Comparison of ENCODE assay signal across 1 cellular context in the genomic region with DNA sequence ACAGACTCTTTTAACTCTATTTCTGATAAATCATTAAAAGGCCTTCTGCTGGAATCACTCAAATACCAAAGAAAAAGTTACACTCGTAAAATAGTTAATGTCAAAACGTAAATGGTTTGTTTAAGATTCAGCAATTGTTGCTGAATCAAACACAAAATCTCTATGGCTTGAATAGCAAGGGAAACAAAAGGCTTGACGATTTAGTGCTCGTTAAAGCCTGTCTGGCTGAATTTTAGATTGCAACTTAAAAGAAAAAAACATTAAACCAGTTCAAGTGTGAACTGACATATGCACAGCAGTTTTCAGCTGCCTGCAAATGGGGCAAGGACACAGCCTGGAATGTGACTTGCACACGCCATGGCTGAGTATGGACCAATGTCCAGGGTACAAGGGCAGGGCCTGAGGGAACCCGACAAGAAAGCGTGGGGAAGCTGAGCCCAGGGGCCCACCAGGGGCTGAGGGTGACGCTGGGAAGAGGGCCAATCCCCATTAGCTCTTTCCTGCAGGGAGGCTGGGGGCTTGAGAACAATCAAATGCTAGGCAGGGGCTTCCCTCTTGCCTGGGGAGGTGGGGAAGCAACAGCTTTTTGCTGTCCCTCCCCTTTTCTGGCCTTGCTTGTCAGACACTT.
TF ChIP-seq lines count a peak whose summit lies in the region.

No MANE protein-coding gene starts in this region.

TF ChIP-seq in HepG2, 621 proteins besides CTCF, POLR2A, EP300 and RAD21 (continues in another document):
- TF ChIP-seq ZNF12 (CRISPR knock-in tag; IDR thresholded peaks at IDR 0.05) (0 out of 2 replicates have a peak, but pooled peaks have one; percentile 27), ZNF570 (CRISPR knock-in tag; IDR thresholded peaks at IDR 0.05; ENCODE audit: borderline replicate concordance) (no peak), NFYB (CRISPR knock-in tag; IDR thresholded peaks at IDR 0.05) (no peak), U2AF2 (IDR thresholded peaks at IDR 0.05; ENCODE audit: low read depth, low read length) (no peak), ZNF687 (CRISPR knock-in tag; IDR thresholded peaks at IDR 0.05) (peak; percentile 78), PRMT3 (CRISPR knock-in tag; IDR thresholded peaks at IDR 0.05; ENCODE audit: borderline replicate concordance, low read depth) (no peak), ZNF30 (CRISPR knock-in tag; IDR thresholded peaks at IDR 0.05) (no peak), TAF1 (CRISPR knock-in tag; IDR thresholded peaks at IDR 0.05) (no peak), ZKSCAN5 (CRISPR knock-in tag; IDR thresholded peaks at IDR 0.05) (no peak), FOXO1 (CRISPR knock-in tag; IDR thresholded peaks at IDR 0.05) (peak; percentile 54), SNAPC2 (CRISPR knock-in tag; IDR thresholded peaks at IDR 0.05) (no peak), CHD4 (IDR thresholded peaks at IDR 0.05; ENCODE audit: borderline replicate concordance, low read length) (peak; percentile 26; the same call in 1 of the 2 replicates), FOSL2 (CRISPR knock-in tag; IDR thresholded peaks at IDR 0.05) (0 out of 2 replicates have a peak, but pooled peaks have one; percentile 25), PATZ1 (CRISPR knock-in tag; IDR thresholded peaks at IDR 0.05) (0 out of 2 replicates have a peak, but pooled peaks have one; percentile 40), TEF (CRISPR knock-in tag; IDR thresholded peaks at IDR 0.05) (no peak), ZSCAN5A (CRISPR knock-in tag; IDR thresholded peaks at IDR 0.05; ENCODE audit: borderline replicate concordance) (no peak), SATB2 (CRISPR knock-in tag; IDR thresholded peaks at IDR 0.05) (no peak), KLF11 (CRISPR knock-in tag; IDR thresholded peaks at IDR 0.05) (no peak), MYC (CRISPR knock-in tag; IDR thresholded peaks at IDR 0.05; ENCODE audit: borderline replicate concordance) (peak; percentile 57; the same call in 1 of the 2 replicates), MTF2 (CRISPR knock-in tag; IDR thresholded peaks at IDR 0.05; ENCODE audit: borderline replicate concordance) (no peak), TBX2 (CRISPR knock-in tag; IDR thresholded peaks at IDR 0.05; ENCODE audit: borderline replicate concordance) (peak; percentile 25; the same call in 1 of the 2 replicates), RARA (CRISPR knock-in tag; IDR thresholded peaks at IDR 0.05) (peak; percentile 56), AKAP8 (CRISPR knock-in tag; IDR thresholded peaks at IDR 0.05) (no peak), ZSCAN9 (CRISPR knock-in tag; IDR thresholded peaks at IDR 0.05; ENCODE audit: borderline replicate concordance) (no peak), ZNF652 (CRISPR knock-in tag; IDR thresholded peaks at IDR 0.05; ENCODE audit: borderline replicate concordance, low read depth) (no peak), ARNT (IDR thresholded peaks at IDR 0.05) (no peak), ZNF326 (CRISPR knock-in tag; IDR thresholded peaks at IDR 0.05; ENCODE audit: borderline replicate concordance) (no peak), ZNF879 (CRISPR knock-in tag; IDR thresholded peaks at IDR 0.05) (0 out of 2 replicates have a peak, but pooled peaks have one; percentile 35), ZNF792 (CRISPR knock-in tag; IDR thresholded peaks at IDR 0.05) (no peak), SALL1 (CRISPR knock-in tag; IDR thresholded peaks at IDR 0.05) (peak; percentile 72), ZNF790 (CRISPR knock-in tag; IDR thresholded peaks at IDR 0.05; ENCODE audit: borderline replicate concordance) (no peak), ZEB1 (IDR thresholded peaks at IDR 0.05; ENCODE audit: insufficient replicate concordance, low read depth) (no peak), KDM2A (CRISPR knock-in tag; IDR thresholded peaks at IDR 0.05; ENCODE audit: borderline replicate concordance, low read depth) (0 out of 2 replicates have a peak, but pooled peaks have one; percentile 23), CEBPB (IDR thresholded peaks at IDR 0.05; ENCODE audit: borderline replicate concordance, low read depth, low read length) (no peak; the same call in 1 of the 2 replicates), HNF4G (IDR thresholded peaks at IDR 0.05; ENCODE audit: borderline replicate concordance, low read depth, low read length) (peak; percentile 89), HNF4G (CRISPR knock-in tag; IDR thresholded peaks at IDR 0.05; ENCODE audit: borderline replicate concordance, low read depth) (no peak; the same call in 1 of the 2 replicates), ZNF574 (CRISPR knock-in tag; IDR thresholded peaks at IDR 0.05) (peak; percentile 33; the same call in 1 of the 2 replicates), ZNF446 (CRISPR knock-in tag; IDR thresholded peaks at IDR 0.05) (no peak), HOXA3 (CRISPR knock-in tag; IDR thresholded peaks at IDR 0.05) (peak; percentile 75)
- TF ChIP-seq, protein P1, sequence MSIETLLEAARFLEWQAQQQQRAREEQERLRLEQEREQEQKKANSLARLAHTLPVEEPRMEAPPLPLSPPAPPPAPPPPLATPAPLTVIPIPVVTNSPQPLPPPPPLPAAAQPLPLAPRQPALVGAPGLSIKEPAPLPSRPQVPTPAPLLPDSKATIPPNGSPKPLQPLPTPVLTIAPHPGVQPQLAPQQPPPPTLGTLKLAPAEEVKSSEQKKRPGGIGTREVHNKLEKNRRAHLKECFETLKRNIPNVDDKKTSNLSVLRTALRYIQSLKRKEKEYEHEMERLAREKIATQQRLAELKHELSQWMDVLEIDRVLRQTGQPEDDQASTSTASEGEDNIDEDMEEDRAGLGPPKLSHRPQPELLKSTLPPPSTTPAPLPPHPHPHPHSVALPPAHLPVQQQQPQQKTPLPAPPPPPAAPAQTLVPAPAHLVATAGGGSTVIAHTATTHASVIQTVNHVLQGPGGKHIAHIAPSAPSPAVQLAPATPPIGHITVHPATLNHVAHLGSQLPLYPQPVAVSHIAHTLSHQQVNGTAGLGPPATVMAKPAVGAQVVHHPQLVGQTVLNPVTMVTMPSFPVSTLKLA (IDR thresholded peaks at IDR 0.05) = no peak
- TF ChIP-seq, protein P2, sequence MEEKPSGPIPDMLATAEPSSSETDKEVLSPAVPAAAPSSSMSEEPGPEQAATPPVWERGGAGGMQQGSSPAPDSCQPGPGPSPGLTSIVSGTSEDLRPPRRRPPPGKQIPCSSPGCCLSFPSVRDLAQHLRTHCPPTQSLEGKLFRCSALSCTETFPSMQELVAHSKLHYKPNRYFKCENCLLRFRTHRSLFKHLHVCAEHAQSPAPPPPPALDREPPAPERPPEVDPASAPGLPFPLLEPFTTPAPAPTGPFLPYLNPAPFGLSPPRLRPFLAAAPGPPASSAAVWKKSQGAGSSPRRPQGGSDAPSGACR (CRISPR knock-in tag; IDR thresholded peaks at IDR 0.05) = no peak
- TF ChIP-seq, protein P3, sequence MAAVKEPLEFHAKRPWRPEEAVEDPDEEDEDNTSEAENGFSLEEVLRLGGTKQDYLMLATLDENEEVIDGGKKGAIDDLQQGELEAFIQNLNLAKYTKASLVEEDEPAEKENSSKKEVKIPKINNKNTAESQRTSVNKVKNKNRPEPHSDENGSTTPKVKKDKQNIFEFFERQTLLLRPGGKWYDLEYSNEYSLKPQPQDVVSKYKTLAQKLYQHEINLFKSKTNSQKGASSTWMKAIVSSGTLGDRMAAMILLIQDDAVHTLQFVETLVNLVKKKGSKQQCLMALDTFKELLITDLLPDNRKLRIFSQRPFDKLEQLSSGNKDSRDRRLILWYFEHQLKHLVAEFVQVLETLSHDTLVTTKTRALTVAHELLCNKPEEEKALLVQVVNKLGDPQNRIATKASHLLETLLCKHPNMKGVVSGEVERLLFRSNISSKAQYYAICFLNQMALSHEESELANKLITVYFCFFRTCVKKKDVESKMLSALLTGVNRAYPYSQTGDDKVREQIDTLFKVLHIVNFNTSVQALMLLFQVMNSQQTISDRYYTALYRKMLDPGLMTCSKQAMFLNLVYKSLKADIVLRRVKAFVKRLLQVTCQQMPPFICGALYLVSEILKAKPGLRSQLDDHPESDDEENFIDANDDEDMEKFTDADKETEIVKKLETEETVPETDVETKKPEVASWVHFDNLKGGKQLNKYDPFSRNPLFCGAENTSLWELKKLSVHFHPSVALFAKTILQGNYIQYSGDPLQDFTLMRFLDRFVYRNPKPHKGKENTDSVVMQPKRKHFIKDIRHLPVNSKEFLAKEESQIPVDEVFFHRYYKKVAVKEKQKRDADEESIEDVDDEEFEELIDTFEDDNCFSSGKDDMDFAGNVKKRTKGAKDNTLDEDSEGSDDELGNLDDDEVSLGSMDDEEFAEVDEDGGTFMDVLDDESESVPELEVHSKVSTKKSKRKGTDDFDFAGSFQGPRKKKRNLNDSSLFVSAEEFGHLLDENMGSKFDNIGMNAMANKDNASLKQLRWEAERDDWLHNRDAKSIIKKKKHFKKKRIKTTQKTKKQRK (IDR thresholded peaks at IDR 0.05; ENCODE audit: low read length) = no peak
- TF ChIP-seq, protein P4, sequence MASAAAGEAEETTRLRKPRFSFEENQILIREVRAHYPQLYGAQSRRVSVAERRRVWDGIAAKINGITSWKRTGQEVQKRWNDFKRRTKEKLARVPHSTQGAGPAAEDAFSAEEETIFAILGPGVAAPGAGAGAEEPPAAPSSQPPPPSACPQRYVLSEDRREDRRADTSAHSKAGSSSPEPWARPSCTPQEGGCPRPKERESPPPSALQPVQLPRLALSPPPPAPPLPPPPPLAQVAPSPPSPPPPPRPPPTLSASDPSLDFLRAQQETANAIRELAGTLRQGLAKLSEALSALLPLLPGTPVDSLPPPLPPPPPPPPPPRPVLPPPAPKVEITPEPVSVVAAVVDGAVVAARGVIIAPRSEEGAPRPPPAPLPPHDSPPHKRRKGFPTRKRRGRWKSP (CRISPR knock-in tag; IDR thresholded peaks at IDR 0.05) = no peak
